12 cellular contexts compared by ENCODE assay signal in the genomic region with DNA sequence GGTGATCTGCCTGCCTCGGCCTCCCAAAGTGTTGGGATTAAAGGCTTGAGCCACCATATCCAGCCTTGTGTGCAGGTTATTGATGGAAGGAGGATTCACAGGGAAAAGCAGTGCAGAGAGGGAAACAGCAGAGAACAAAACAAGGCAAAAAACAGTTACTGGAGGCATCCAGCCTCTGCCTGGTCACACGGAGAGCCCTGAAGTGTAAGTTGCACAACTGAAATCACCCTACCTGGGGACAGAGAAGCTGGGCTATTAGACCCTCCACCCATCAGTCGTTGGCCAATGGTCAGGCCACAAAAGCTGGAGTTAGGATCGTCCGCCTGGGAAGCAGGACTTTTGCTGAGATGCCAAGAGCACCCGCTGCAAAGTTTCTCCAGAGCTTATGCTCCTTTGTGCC. TPM values are rescaled to one million over a fixed set of nuclear protein-coding genes. Genes with fewer than 3 reads are reported as not detected.
DNase-seq lines count a peak whose midpoint lies in the region; ATAC-seq and TF ChIP-seq lines count a peak whose summit lies in the region.
"Had no signal": no experiment of that assay in that cellular context is flagged by ENCODE, and none has a peak within 500 bp of the region (broad histone marks: within the 10 kb centered on the region; RNA-seq: fewer than 3 reads in every experiment).

No MANE protein-coding gene starts in this region.

- no peaks in the 10 kb centered on the region for H3K36me3 ChIP-seq in ACC112 (ENCODE audit: insufficient read depth, low read length)
- H3K36me3 ChIP-seq in parathyroid adenoma (ENCODE audit: control insufficient read depth, insufficient read depth, low read length) = no peaks in the 10 kb centered on the region

- H3K4me1 ChIP-seq in ACC112 (ENCODE audit: control insufficient read depth, insufficient read depth, low read length, unreplicated experiment) = peaks cover 11% of the 10 kb centered on the region
- H3K4me1 ChIP-seq in parathyroid adenoma = no peaks in the 10 kb centered on the region

- DNase-seq in left ventricle myocardium superior (no peak), epidermal melanocyte (ENCODE audit: insufficient read length, low spot score) (no peak), CD1c-positive myeloid dendritic cell (ENCODE audit: extremely low spot score) (no peak)
- DNase-seq: activated CD4-positive, alpha-beta T cell treated with anti-CD3 and anti-CD28 coated beads, Interleukin-2, amount 10 ng/mL, durations not matched to agents 7 days and 5 days; naive thymus-derived CD8-positive, alpha-beta T cell; stimulated activated naive CD4-positive, alpha-beta T cell had no signal

- H3K27ac ChIP-seq in ACC112 (ENCODE audit: low read depth, low read length) = no peak overlapping the region
- no peak overlapping the region for H3K27ac ChIP-seq in parathyroid adenoma

- TF ChIP-seq POLR2A in GM18505 (IDR thresholded peaks at IDR 0.05; ENCODE audit: borderline replicate concordance, extremely low read depth, insufficient read depth, insufficient read length) = no peak

- no peak overlapping the region for H3K9ac ChIP-seq in parathyroid adenoma

- H2AFZ ChIP-seq in ACC112 (ENCODE audit: low read length, unreplicated experiment) = no peak overlapping the region
- H2AFZ ChIP-seq in parathyroid adenoma = peak overlapping the region; percentile 84

- peak overlapping the region; percentile 25; the same call in 1 of the 2 replicates for H3K4me3 ChIP-seq in ACC112 (ENCODE audit: low read depth, low read length)
- no peak overlapping the region for H3K4me3 ChIP-seq in parathyroid adenoma (ENCODE audit: low read depth, low read length)

- no peak for TF ChIP-seq CTCF in parathyroid adenoma (IDR thresholded peaks at IDR 0.05)

- no peak overlapping the region for H3K4me2 ChIP-seq in parathyroid adenoma (ENCODE audit: low read length)

- intact Hi-C loops in left ventricle myocardium superior (cut with micrococcal nuclease) = no loop called here

- ATAC-seq in SK-N-SH treated with all-trans-retinoic acid at 6 μM for 48 hours = peak; percentile 12; the same call in 1 of the 3 replicates
- ATAC-seq in left ventricle myocardium superior = peak; percentile 21
- no peak for ATAC-seq in HG03108 (IDR thresholded peaks at IDR 0.05; ENCODE audit: unreplicated experiment)
- no peak for ATAC-seq in GM18505 (IDR thresholded peaks at IDR 0.05; ENCODE audit: unreplicated experiment)
- ATAC-seq: naive thymus-derived CD8-positive, alpha-beta T cell had no signal

- H3K79me2 ChIP-seq in ACC112 (ENCODE audit: control insufficient read depth, insufficient read depth, low read length, unreplicated experiment) (no peaks in the 10 kb centered on the region), parathyroid adenoma (no peaks in the 10 kb centered on the region)

- no peaks in the 10 kb centered on the region for H3K27me3 ChIP-seq in ACC112 (ENCODE audit: insufficient read depth, low read length)
- H3K27me3 ChIP-seq in parathyroid adenoma (ENCODE audit: control insufficient read depth, insufficient read depth, low read length) = no peaks in the 10 kb centered on the region

- no peaks in the 10 kb centered on the region for H3K9me3 ChIP-seq in parathyroid adenoma (ENCODE audit: control insufficient read depth, low read length)

TF ChIP-seq in SK-N-SH treated with all-trans-retinoic acid at 6 μM for 48 hours, 23 proteins besides CTCF, POLR2A, EP300 and RAD21:
- TF ChIP-seq SNAI2 (CRISPR knock-in tag; IDR thresholded peaks at IDR 0.05) (no peak), GLIS3 (CRISPR knock-in tag; IDR thresholded peaks at IDR 0.05) (no peak), PPARA (CRISPR knock-in tag; IDR thresholded peaks at IDR 0.05; ENCODE audit: borderline replicate concordance) (no peak), ISL1 (CRISPR knock-in tag; IDR thresholded peaks at IDR 0.05) (no peak), ZNF8 (CRISPR knock-in tag; IDR thresholded peaks at IDR 0.05) (no peak), ZFP30 (CRISPR knock-in tag; IDR thresholded peaks at IDR 0.05) (no peak), TCF4 (CRISPR knock-in tag; IDR thresholded peaks at IDR 0.05; ENCODE audit: borderline replicate concordance) (no peak), ARNTL (CRISPR knock-in tag; IDR thresholded peaks at IDR 0.05; ENCODE audit: borderline replicate concordance, low read depth) (no peak), RARB (CRISPR knock-in tag; IDR thresholded peaks at IDR 0.05) (no peak), CSDC2 (CRISPR knock-in tag; IDR thresholded peaks at IDR 0.05) (no peak), ZC3H10 (CRISPR knock-in tag; IDR thresholded peaks at IDR 0.05) (no peak), BACH2 (CRISPR knock-in tag; IDR thresholded peaks at IDR 0.05; ENCODE audit: borderline replicate concordance) (no peak), TOX (CRISPR knock-in tag; IDR thresholded peaks at IDR 0.05; ENCODE audit: borderline replicate concordance) (no peak)
- TF ChIP-seq, protein P1, sequence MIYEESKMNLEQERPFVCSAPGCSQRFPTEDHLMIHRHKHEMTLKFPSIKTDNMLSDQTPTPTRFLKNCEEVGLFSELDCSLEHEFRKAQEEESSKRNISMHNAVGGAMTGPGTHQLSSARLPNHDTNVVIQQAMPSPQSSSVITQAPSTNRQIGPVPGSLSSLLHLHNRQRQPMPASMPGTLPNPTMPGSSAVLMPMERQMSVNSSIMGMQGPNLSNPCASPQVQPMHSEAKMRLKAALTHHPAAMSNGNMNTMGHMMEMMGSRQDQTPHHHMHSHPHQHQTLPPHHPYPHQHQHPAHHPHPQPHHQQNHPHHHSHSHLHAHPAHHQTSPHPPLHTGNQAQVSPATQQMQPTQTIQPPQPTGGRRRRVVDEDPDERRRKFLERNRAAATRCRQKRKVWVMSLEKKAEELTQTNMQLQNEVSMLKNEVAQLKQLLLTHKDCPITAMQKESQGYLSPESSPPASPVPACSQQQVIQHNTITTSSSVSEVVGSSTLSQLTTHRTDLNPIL (CRISPR knock-in tag; IDR thresholded peaks at IDR 0.05; ENCODE audit: low read depth) = no peak
TF ChIP-seq in SK-N-SH treated with all-trans-retinoic acid at 6 μM for 48 hours: peak in this region for 0.

RNA-seq across cellular contexts. Expression of a gene that starts 57.9 kb away (rescaled TPM):
- not detected for total RNA-seq in left ventricle myocardium superior
- total RNA-seq: activated CD4-positive, alpha-beta T cell treated with anti-CD3 and anti-CD28 coated beads, Interleukin-2, amount 10 ng/mL, durations not matched to agents 7 days and 5 days; Daoy; naive thymus-derived CD8-positive, alpha-beta T cell had no signal

Comparison
In these comparisons a context has a peak if more than half of its experiments do, and no peak if none do; other contexts are left out.
1. ATAC-seq: peak in SK-N-SH treated with all-trans-retinoic acid at 6 μM for 48 hours (single experiment) and left ventricle myocardium superior (single experiment); none in HG03108 (single experiment) and GM18505 (single experiment).